Comparison of ENCODE assay signal across 23 cellular contexts in the genomic region with DNA sequence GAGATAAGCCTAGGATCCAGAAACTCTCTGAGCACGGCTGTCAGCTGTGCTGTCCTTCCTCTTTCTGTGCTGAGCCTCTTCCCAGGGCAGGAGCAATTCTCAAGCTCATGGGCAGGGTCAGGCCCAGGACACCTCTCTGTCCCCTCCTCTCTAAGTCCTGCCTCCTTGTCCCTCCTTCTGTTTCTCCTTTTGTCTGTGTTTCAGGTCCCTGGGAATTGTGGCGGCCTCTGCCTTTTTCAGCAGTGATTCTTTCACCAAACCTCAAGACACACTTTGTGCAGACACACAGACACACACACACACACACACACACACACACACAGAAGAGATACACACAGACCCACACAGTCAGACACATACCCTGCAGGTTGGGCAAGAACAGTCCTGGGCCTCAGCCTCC. TPM values are rescaled to one million over a fixed set of nuclear protein-coding genes. Genes with fewer than 3 reads are reported as not detected.
DNase-seq lines count a peak whose midpoint lies in the region; ATAC-seq and TF ChIP-seq lines count a peak whose summit lies in the region.
"Had no signal": no experiment of that assay in that cellular context is flagged by ENCODE, and none has a peak within 500 bp of the region (broad histone marks: within the 10 kb centered on the region; RNA-seq: fewer than 3 reads in every experiment).

A gene (minus strand): TSS at position 101 of the 400 bp plus-strand sequence. CDS start 132 bp downstream, outside the sequence.

- in situ Hi-C loops in G401 (cut with HindIII; ENCODE audit: low sequenced_read_pairs), result no loop called here

- H3K9me3 ChIP-seq in osteoblast (ENCODE audit: low read depth, low read length), result no peaks in the 10 kb centered on the region
- no peaks in the 10 kb centered on the region for H3K9me3 ChIP-seq in left lung
- H3K9me3 ChIP-seq: HAP-1 had no signal

- peak; percentile 43 for DNase-seq in activated CD4-positive, alpha-beta T cell treated with anti-CD3 and anti-CD28 coated beads, Interleukin-2, amount 10 ng/mL, durations not matched to agents 24 days and 14 days
- DNase-seq in activated CD4-positive, alpha-beta T cell treated with anti-CD3 and anti-CD28 coated beads for 48 hours, result no peak
- DNase-seq in G401 (ENCODE audit: low spot score) (no peak), SW480 (ENCODE audit: low spot score) (peak; percentile 39), osteoblast (ENCODE audit: insufficient read length, low spot score, missing footprints) (peak; percentile 6), left lung (no peak), Ammon's horn (ENCODE audit: low spot score) (no peak), NCI-H226 (no peak)
- DNase-seq: C1 segment of cervical spinal cord; CD4-positive, CD25-positive, alpha-beta regulatory T cell; CD8-positive, alpha-beta memory T cell; COR-L47; DMS 273 treated with DMSO at 0.1 percent for 48 hours; DMS53; DND-41; EL; GM23248 had no signal

- H2AFZ ChIP-seq in osteoblast (ENCODE audit: low read length), result no peak within 1 kb of the TSS
- H2AFZ ChIP-seq: GM23248 had no signal

- H3K9me3 Mint-ChIP-seq in activated CD4-positive, alpha-beta T cell treated with anti-CD3 and anti-CD28 coated beads, Interleukin-2, amount 10 ng/mL, durations not matched to agents 24 days and 14 days, result no peaks in the 10 kb centered on the region
- H3K9me3 Mint-ChIP-seq: CD8-positive, alpha-beta memory T cell; IgD-negative memory B cell had no signal

- H3K4me1 ChIP-seq in osteoblast (ENCODE audit: insufficient read depth, low read length) (peaks cover 15% of the 10 kb centered on the region), left lung (no peaks in the 10 kb centered on the region)
- H3K4me1 ChIP-seq: HAP-1 had no signal

- H3K4me1 Mint-ChIP-seq in activated CD4-positive, alpha-beta T cell treated with anti-CD3 and anti-CD28 coated beads, Interleukin-2, amount 10 ng/mL, durations not matched to agents 24 days and 14 days, result no peaks in the 10 kb centered on the region
- H3K4me1 Mint-ChIP-seq: B cell; CD4-positive, CD25-positive, alpha-beta regulatory T cell; CD8-positive, alpha-beta memory T cell; IgD-negative memory B cell had no signal

- H3K36me3 ChIP-seq in osteoblast (ENCODE audit: insufficient read depth, low read length), result no peaks in the 10 kb centered on the region
- no peaks in the 10 kb centered on the region for H3K36me3 ChIP-seq in left lung
- H3K36me3 ChIP-seq: HAP-1 had no signal

- H3K27me3 ChIP-seq in osteoblast (ENCODE audit: insufficient read depth, low read length) (no peaks in the 10 kb centered on the region), left lung (peaks cover 0 to 6% of the 10 kb centered on the region in 2 donors)

- H3K27ac Mint-ChIP-seq in activated CD4-positive, alpha-beta T cell treated with anti-CD3 and anti-CD28 coated beads, Interleukin-2, amount 10 ng/mL, durations not matched to agents 24 days and 14 days, result no peak within 1 kb of the TSS
- H3K27ac Mint-ChIP-seq: B cell, IgD-negative memory B cell had no signal

- H3K4me2 ChIP-seq in osteoblast (ENCODE audit: insufficient read depth, low read length), result no peak within 1 kb of the TSS

- no peaks in the 10 kb centered on the region for H4K20me1 ChIP-seq in osteoblast (ENCODE audit: insufficient read depth, low read length)

- H3K27me3 Mint-ChIP-seq in activated CD4-positive, alpha-beta T cell treated with anti-CD3 and anti-CD28 coated beads, Interleukin-2, amount 10 ng/mL, durations not matched to agents 24 days and 14 days, result peaks cover 4% of the 10 kb centered on the region

- no peak within 1 kb of the TSS for H3K4me3 Mint-ChIP-seq in activated CD4-positive, alpha-beta T cell treated with anti-CD3 and anti-CD28 coated beads, Interleukin-2, amount 10 ng/mL, durations not matched to agents 24 days and 14 days
- H3K4me3 Mint-ChIP-seq: B cell; CD8-positive, alpha-beta memory T cell had no signal

- no peaks in the 10 kb centered on the region for H3K79me2 ChIP-seq in osteoblast (ENCODE audit: insufficient read depth, low read length)

- no peaks in the 10 kb centered on the region for H3K36me3 Mint-ChIP-seq in activated CD4-positive, alpha-beta T cell treated with anti-CD3 and anti-CD28 coated beads, Interleukin-2, amount 10 ng/mL, durations not matched to agents 24 days and 14 days (ENCODE audit: low read depth)
- H3K36me3 Mint-ChIP-seq: CD4-positive, CD25-positive, alpha-beta regulatory T cell; CD8-positive, alpha-beta memory T cell had no signal

- intact Hi-C loops in activated CD4-positive, alpha-beta T cell treated with anti-CD3 and anti-CD28 coated beads, Interleukin-2, amount 10 ng/mL, durations not matched to agents 24 days and 14 days (cut with micrococcal nuclease), result no loop called here
- intact Hi-C loops in left lung (cut with DNase I), result no loop called here

- ATAC-seq in left lung, result no peak

- H3K27ac ChIP-seq in osteoblast (ENCODE audit: low read depth, low read length) (no peak within 1 kb of the TSS), left lung (no peak within 1 kb of the TSS)
- H3K27ac ChIP-seq: 22Rv1, GM23248 had no signal

- H3K4me3 ChIP-seq in osteoblast (ENCODE audit: insufficient read depth, low read length) (no peak within 1 kb of the TSS), left lung (no peak within 1 kb of the TSS)
- H3K4me3 ChIP-seq: GM23248, HAP-1 had no signal

- TF ChIP-seq CTCF in osteoblast (IDR thresholded peaks at IDR 0.05; ENCODE audit: extremely low read depth, low read depth, low read length) (no peak), left lung (IDR thresholded peaks at IDR 0.05) (no peak)

RNA-seq across cellular contexts. Expression of the gene that starts here (rescaled TPM):
- total RNA-seq in activated CD4-positive, alpha-beta T cell treated with anti-CD3 and anti-CD28 coated beads, Interleukin-2, amount 10 ng/mL, durations not matched to agents 24 days and 14 days, result not detected in 2 replicates
- total RNA-seq in G401 (2014; rRNA removed; shearing (Covaris generic)), result 15.0 and 27.1 TPM in 2 replicates
- total RNA-seq in osteoblast (0.36 and 1.2 TPM in 2 replicates), left lung (not detected)
- total RNA-seq: A673; B cell; CD8-positive, alpha-beta memory T cell; H4 had no signal

Comparison
In these comparisons a context has a peak if more than half of its experiments do, and no peak if none do; other contexts are left out.
1. Peak in DNase-seq in activated CD4-positive, alpha-beta T cell treated with anti-CD3 and anti-CD28 coated beads, Interleukin-2, amount 10 ng/mL, durations not matched to agents 24 days and 14 days; RNA of the gene not detected or under 1 TPM.
2. DNase-seq: peak in SW480 (single experiment) and osteoblast (single experiment); none in activated CD4-positive, alpha-beta T cell treated with anti-CD3 and anti-CD28 coated beads for 48 hours (single experiment), G401 (single experiment), left lung (0 of 2), Ammon's horn (single experiment) and NCI-H226 (single experiment).